ENCODE assay signal across 24 cellular contexts in genomic region chr10:52650873-52651272, GRCh38.
"Had no signal": no experiment of that assay in that cellular context is flagged by ENCODE, and none has a peak within 500 bp of the region (broad histone marks: within the 10 kb centered on the region; RNA-seq: fewer than 3 reads in every experiment).

No MANE protein-coding gene starts in this region.

- H3K27ac Mint-ChIP-seq: mesothelial cell of epicardium; naive B cell; natural killer cell treated with Interleukin-12 subunit alpha and Interleukin-12 subunit beta and Interleukin-15 and Interleukin-18, amount 100 ng/mL, for 72 hours had no signal

- H3K4me3 ChIP-seq: dorsolateral prefrontal cortex, lower lobe of right lung, mucosa of descending colon, prostate gland, right atrium auricular region, smooth muscle cell, stomach, thoracic aorta, tibial nerve, upper lobe of left lung, uterus had no signal

- H3K4me1 Mint-ChIP-seq: naive B cell had no signal

- H3K36me3 ChIP-seq: lower lobe of right lung, prostate gland, right atrium auricular region, stomach, thoracic aorta, tibial nerve, upper lobe of left lung, uterus had no signal

- ATAC-seq: left ventricle myocardium superior; lower lobe of right lung; mucosa of descending colon; natural killer cell treated with Interleukin-12 subunit alpha and Interleukin-12 subunit beta and Interleukin-15 and Interleukin-18, amount 100 ng/mL, for 72 hours; sciatic nerve had no signal

- H3K27ac ChIP-seq: lower lobe of right lung, prostate gland, right atrium auricular region, stomach, thoracic aorta, tibial nerve, upper lobe of left lung, uterus had no signal

- H3K9me3 ChIP-seq: lower lobe of right lung, mucosa of descending colon, prostate gland, right atrium auricular region, stomach, thoracic aorta, tibial nerve, upper lobe of left lung, uterus had no signal

- H3K4me2 ChIP-seq: smooth muscle cell had no signal

- H3K4me3 Mint-ChIP-seq: mesothelial cell of epicardium; naive B cell; natural killer cell treated with Interleukin-12 subunit alpha and Interleukin-12 subunit beta and Interleukin-15 and Interleukin-18, amount 100 ng/mL, for 72 hours had no signal

- H3K9me3 Mint-ChIP-seq: mesothelial cell of epicardium; natural killer cell treated with Interleukin-12 subunit alpha and Interleukin-12 subunit beta and Interleukin-15 and Interleukin-18, amount 100 ng/mL, for 72 hours had no signal

- H3K36me3 Mint-ChIP-seq: mesothelial cell of epicardium; naive B cell; natural killer cell treated with Interleukin-12 subunit alpha and Interleukin-12 subunit beta and Interleukin-15 and Interleukin-18, amount 100 ng/mL, for 72 hours had no signal

- H3K4me1 ChIP-seq: prostate gland, tibial nerve, uterus had no signal

- H3K27me3 ChIP-seq: dorsolateral prefrontal cortex, right atrium auricular region, stomach, tibial nerve, upper lobe of left lung, uterus had no signal

- DNase-seq: dorsolateral prefrontal cortex; effector CD4-positive, alpha-beta T cell; head of caudate nucleus; left ventricle myocardium superior; lower lobe of right lung; mucosa of descending colon; naive B cell; nucleus accumbens; stimulated activated CD4-positive, alpha-beta T cell treated with anti-CD3 and anti-CD28 coated beads, Interleukin-12 subunit alpha, Interleukin-12 subunit beta, amount 100 ng/mL, for 4 hours; stimulated activated CD4-positive, alpha-beta T cell treated with anti-CD3 and anti-CD28 coated beads, Interleukin-1b, Interleukin-23, amount 100 ng/mL, for 48 hours; stimulated activated CD4-positive, alpha-beta T cell treated with anti-CD3 and anti-CD28 coated beads, Interleukin-4, amount 100 ng/mL, for 1 hour; stimulated activated CD8-positive, alpha-beta memory T cell treated with anti-CD3 and anti-CD28 coated beads, Interleukin-4, amount 100 ng/mL, for 48 hours; stimulated activated naive CD4-positive, alpha-beta T cell treated with Interleukin-2 at 50 U/mL for 16 hours; stomach; upper lobe of left lung; uterus had no signal

- H3K27me3 Mint-ChIP-seq: naive B cell; natural killer cell treated with Interleukin-12 subunit alpha and Interleukin-12 subunit beta and Interleukin-15 and Interleukin-18, amount 100 ng/mL, for 72 hours had no signal
